ENCODE assay signal across 1 cellular context in the genomic region with DNA sequence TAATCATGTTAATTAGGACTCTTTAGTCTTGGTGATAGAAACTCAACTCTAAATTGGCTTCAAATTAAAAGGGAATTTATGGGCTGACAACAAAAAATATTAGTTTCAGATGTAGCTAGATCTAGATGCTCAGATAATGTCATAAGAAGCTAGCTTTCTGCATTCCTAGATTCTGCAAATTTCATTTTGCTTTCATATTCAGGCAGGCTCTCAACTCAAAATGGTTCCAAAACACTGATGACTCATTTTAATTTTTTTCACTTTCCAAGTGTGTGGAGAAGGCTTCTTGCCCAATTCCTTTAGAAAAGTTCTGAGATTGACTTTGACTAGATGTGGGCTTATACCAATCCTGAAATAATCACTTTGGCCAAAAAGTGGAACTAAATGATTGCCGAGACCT.
TF ChIP-seq lines count a peak whose summit lies in the region.

No MANE protein-coding gene starts in this region.

TF ChIP-seq in GM23338, 12 proteins besides CTCF, POLR2A, EP300 and RAD21 (continued from another document):
- TF ChIP-seq, protein P1, sequence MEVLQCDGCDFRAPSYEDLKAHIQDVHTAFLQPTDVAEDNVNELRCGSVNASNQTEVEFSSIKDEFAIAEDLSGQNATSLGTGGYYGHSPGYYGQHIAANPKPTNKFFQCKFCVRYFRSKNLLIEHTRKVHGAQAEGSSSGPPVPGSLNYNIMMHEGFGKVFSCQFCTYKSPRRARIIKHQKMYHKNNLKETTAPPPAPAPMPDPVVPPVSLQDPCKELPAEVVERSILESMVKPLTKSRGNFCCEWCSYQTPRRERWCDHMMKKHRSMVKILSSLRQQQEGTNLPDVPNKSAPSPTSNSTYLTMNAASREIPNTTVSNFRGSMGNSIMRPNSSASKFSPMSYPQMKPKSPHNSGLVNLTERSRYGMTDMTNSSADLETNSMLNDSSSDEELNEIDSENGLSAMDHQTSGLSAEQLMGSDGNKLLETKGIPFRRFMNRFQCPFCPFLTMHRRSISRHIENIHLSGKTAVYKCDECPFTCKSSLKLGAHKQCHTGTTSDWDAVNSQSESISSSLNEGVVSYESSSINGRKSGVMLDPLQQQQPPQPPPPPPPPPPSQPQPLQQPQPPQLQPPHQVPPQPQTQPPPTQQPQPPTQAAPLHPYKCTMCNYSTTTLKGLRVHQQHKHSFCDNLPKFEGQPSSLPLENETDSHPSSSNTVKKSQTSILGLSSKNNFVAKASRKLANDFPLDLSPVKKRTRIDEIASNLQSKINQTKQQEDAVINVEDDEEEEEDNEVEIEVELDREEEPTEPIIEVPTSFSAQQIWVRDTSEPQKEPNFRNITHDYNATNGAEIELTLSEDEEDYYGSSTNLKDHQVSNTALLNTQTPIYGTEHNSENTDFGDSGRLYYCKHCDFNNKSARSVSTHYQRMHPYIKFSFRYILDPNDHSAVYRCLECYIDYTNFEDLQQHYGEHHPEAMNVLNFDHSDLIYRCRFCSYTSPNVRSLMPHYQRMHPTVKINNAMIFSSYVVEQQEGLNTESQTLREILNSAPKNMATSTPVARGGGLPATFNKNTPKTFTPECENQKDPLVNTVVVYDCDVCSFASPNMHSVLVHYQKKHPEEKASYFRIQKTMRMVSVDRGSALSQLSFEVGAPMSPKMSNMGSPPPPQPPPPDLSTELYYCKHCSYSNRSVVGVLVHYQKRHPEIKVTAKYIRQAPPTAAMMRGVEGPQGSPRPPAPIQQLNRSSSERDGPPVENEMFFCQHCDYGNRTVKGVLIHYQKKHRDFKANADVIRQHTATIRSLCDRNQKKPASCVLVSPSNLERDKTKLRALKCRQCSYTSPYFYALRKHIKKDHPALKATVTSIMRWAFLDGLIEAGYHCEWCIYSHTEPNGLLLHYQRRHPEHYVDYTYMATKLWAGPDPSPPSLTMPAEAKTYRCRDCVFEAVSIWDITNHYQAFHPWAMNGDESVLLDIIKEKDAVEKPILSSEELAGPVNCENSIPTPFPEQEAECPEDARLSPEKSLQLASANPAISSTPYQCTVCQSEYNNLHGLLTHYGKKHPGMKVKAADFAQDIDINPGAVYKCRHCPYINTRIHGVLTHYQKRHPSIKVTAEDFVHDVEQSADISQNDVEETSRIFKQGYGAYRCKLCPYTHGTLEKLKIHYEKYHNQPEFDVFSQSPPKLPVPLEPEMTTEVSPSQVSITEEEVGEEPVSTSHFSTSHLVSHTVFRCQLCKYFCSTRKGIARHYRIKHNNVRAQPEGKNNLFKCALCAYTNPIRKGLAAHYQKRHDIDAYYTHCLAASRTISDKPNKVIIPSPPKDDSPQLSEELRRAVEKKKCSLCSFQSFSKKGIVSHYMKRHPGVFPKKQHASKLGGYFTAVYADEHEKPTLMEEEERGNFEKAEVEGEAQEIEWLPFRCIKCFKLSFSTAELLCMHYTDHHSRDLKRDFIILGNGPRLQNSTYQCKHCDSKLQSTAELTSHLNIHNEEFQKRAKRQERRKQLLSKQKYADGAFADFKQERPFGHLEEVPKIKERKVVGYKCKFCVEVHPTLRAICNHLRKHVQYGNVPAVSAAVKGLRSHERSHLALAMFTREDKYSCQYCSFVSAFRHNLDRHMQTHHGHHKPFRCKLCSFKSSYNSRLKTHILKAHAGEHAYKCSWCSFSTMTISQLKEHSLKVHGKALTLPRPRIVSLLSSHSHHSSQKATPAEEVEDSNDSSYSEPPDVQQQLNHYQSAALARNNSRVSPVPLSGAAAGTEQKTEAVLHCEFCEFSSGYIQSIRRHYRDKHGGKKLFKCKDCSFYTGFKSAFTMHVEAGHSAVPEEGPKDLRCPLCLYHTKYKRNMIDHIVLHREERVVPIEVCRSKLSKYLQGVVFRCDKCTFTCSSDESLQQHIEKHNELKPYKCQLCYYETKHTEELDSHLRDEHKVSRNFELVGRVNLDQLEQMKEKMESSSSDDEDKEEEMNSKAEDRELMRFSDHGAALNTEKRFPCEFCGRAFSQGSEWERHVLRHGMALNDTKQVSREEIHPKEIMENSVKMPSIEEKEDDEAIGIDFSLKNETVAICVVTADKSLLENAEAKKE (CRISPR knock-in tag; IDR thresholded peaks at IDR 0.05): no peak
- TF ChIP-seq JUNB (IDR thresholded peaks at IDR 0.05; ENCODE audit: unreplicated experiment): no peak
- TF ChIP-seq, protein P2, sequence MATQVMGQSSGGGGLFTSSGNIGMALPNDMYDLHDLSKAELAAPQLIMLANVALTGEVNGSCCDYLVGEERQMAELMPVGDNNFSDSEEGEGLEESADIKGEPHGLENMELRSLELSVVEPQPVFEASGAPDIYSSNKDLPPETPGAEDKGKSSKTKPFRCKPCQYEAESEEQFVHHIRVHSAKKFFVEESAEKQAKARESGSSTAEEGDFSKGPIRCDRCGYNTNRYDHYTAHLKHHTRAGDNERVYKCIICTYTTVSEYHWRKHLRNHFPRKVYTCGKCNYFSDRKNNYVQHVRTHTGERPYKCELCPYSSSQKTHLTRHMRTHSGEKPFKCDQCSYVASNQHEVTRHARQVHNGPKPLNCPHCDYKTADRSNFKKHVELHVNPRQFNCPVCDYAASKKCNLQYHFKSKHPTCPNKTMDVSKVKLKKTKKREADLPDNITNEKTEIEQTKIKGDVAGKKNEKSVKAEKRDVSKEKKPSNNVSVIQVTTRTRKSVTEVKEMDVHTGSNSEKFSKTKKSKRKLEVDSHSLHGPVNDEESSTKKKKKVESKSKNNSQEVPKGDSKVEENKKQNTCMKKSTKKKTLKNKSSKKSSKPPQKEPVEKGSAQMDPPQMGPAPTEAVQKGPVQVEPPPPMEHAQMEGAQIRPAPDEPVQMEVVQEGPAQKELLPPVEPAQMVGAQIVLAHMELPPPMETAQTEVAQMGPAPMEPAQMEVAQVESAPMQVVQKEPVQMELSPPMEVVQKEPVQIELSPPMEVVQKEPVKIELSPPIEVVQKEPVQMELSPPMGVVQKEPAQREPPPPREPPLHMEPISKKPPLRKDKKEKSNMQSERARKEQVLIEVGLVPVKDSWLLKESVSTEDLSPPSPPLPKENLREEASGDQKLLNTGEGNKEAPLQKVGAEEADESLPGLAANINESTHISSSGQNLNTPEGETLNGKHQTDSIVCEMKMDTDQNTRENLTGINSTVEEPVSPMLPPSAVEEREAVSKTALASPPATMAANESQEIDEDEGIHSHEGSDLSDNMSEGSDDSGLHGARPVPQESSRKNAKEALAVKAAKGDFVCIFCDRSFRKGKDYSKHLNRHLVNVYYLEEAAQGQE (IDR thresholded peaks at IDR 0.05; ENCODE audit: unreplicated experiment): no peak
